In the genomic region with DNA sequence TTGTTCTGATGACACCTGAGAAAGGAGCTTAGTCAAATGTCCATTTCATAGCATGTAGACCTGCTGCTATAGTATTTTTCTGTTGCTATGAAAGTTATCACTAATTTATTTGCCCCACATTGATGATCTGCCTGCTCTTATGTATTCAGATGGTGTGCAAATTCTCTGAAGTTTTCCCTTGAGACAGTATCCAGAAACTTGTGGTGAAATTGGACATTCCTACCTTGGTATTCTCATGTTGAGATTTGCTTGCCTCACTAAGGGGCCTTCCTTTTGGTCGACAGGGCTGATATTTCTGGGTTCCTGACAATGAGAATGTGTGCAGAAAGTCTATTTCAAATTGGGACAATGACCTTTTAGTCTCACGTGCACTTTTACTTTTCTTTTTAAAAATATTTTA, we compare ENCODE assay signal across 22 cellular contexts.
DNase-seq lines count a peak whose midpoint lies in the region; ATAC-seq, FAIRE-seq and TF ChIP-seq lines count a peak whose summit lies in the region.
"Had no signal": no experiment of that assay in that cellular context is flagged by ENCODE, and none has a peak within 500 bp of the region (broad histone marks: within the 10 kb centered on the region; RNA-seq: fewer than 3 reads in every experiment).

No MANE protein-coding gene starts in this region.

- no peak for TF ChIP-seq POLR2A in breast epithelium (IDR thresholded peaks at IDR 0.05)

- BruUV-seq in MCF 10A (replicated peaks; lab: Mats Ljungman, UMichigan) = no TSS peak

- CTCF ChIA-PET in MCF 10A (lab: Yijun Ruan, JAX) = no interaction called here

- H3K36me3 ChIP-seq in breast epithelium = no peaks in the 10 kb centered on the region
- no peaks in the 10 kb centered on the region for H3K36me3 ChIP-seq in keratinocyte (ENCODE audit: control insufficient read depth in 2 of 2, extremely low read depth in 1 of 2, insufficient read depth in 2 of 2, low read length in 2 of 2)
- H3K36me3 ChIP-seq: BLaER1 had no signal

- H3K9me1 ChIP-seq in keratinocyte (ENCODE audit: control insufficient read depth, extremely low read depth, insufficient read depth, low read length) = no peaks in the 10 kb centered on the region

- no peak overlapping the region for H3K4me3 ChIP-seq in breast epithelium
- no peak overlapping the region for H3K4me3 ChIP-seq in cardiac fibroblast (replicated peaks in 1 of 2; ENCODE audit: low read depth in 2 of 2, low read length in 2 of 2)
- H3K4me3 ChIP-seq in keratinocyte (ENCODE audit: control insufficient read depth in 2 of 3, extremely low read depth in 1 of 3, insufficient read depth in 2 of 3, low read depth in 1 of 3, low read length in 3 of 3) = peak overlapping the region in 1 of 3 experiments; percentile 44
- H3K4me3 ChIP-seq: BLaER1 had no signal

- H3K9ac ChIP-seq in keratinocyte (ENCODE audit: control insufficient read depth, extremely low read depth, insufficient read depth, low read length) = no peak overlapping the region
- H3K9ac ChIP-seq: BLaER1, KMS-11 had no signal

- ATAC-seq in activated CD4-positive, CD25-positive, alpha-beta regulatory T cell treated with anti-CD3 and anti-CD28 coated beads, Interleukin-2, amount 50 U/mL, for 24 hours = no peak

- no peaks in the 10 kb centered on the region for H3K27me3 Mint-ChIP-seq in MCF 10A (ENCODE audit: insufficient read depth, unreplicated experiment)
- H3K27me3 Mint-ChIP-seq: CD4-positive, alpha-beta memory T cell had no signal

- no peak overlapping the region for H3K4me3 Mint-ChIP-seq in MCF 10A (ENCODE audit: unreplicated experiment)
- H3K4me3 Mint-ChIP-seq: CD4-positive, alpha-beta memory T cell had no signal

- intact Hi-C loops in MCF 10A (cut with micrococcal nuclease) = no loop called here
- intact Hi-C loops in breast epithelium (cut with DNase I; ENCODE audit: low total_unique reads) = no loop called here

- H3K4me1 Mint-ChIP-seq in MCF 10A (ENCODE audit: insufficient read depth, unreplicated experiment) = peaks cover 19% of the 10 kb centered on the region
- H3K4me1 Mint-ChIP-seq: CD4-positive, alpha-beta memory T cell had no signal

- no peaks in the 10 kb centered on the region for H3K9me3 Mint-ChIP-seq in MCF 10A (ENCODE audit: unreplicated experiment)

- peak overlapping the region; percentile 50 for H2AFZ ChIP-seq in keratinocyte (ENCODE audit: control insufficient read depth, low read length)

- H3K27ac ChIP-seq in breast epithelium (no peak overlapping the region), keratinocyte (ENCODE audit: control insufficient read depth, insufficient read depth, low read length) (peak overlapping the region; percentile 56)
- H3K27ac ChIP-seq: BLaER1, KMS-11 had no signal

- TF ChIP-seq CTCF in MCF 10A (IDR thresholded peaks at IDR 0.05; ENCODE audit: unreplicated experiment) (no peak), breast epithelium (IDR thresholded peaks at IDR 0.05) (no peak), cardiac fibroblast (IDR thresholded peaks at IDR 0.05; ENCODE audit: low read depth, low read length) (no peak), keratinocyte (optimal IDR thresholded peaks at IDR 0.05 in 1 of 3, IDR thresholded peaks at IDR 0.05 in 1 of 3, conservative IDR thresholded peaks at IDR 0.05 in 1 of 3; ENCODE audit: extremely low read depth in 1 of 3, insufficient read depth in 2 of 3, low read length in 3 of 3) (no peak)

- dilution Hi-C loops in keratinocyte (cut with MboI; ENCODE audit: extremely low pct_ligation_motif_present, low sequenced_read_pairs) = no loop called here

- FAIRE-seq in keratinocyte (lab: Jason Lieb, UNC) = no peak
- FAIRE-seq: GM12892, GM18507, H54 had no signal

- H3K27ac Mint-ChIP-seq in MCF 10A (ENCODE audit: low read depth, unreplicated experiment) = peak overlapping the region; percentile 78
- H3K27ac Mint-ChIP-seq: CD4-positive, alpha-beta memory T cell had no signal

- H3K4me2 ChIP-seq in keratinocyte (ENCODE audit: control insufficient read depth, extremely low read depth, insufficient read depth, low read depth, low read length) = peak overlapping the region; percentile 67
- H3K4me2 ChIP-seq: BLaER1, KMS-11 had no signal

- no peaks in the 10 kb centered on the region for H3K36me3 Mint-ChIP-seq in MCF 10A (ENCODE audit: insufficient read depth, unreplicated experiment)
- H3K36me3 Mint-ChIP-seq: CD4-positive, alpha-beta memory T cell had no signal

- H3K79me2 ChIP-seq in keratinocyte (ENCODE audit: control insufficient read depth, insufficient read depth, low read length) = no peaks in the 10 kb centered on the region

- no peaks in the 10 kb centered on the region for H3K27me3 ChIP-seq in breast epithelium
- no peaks in the 10 kb centered on the region for H3K27me3 ChIP-seq in keratinocyte (ENCODE audit: control insufficient read depth, extremely low read depth, insufficient read depth, low read length)
- H3K27me3 ChIP-seq: BLaER1 had no signal

- DNase-seq in MCF 10A (ENCODE audit: unreplicated experiment) (no peak), breast epithelium (ENCODE audit: low spot score in 2 of 2) (no peak), cardiac fibroblast (ENCODE audit: low read depth in 2 of 2) (peak; percentile 19 to 58), keratinocyte (ENCODE audit: low read depth, low spot score) (no peak), NOMO-1 treated with dmso at 0.1 percent for 144 hours (lab: John Stamatoyannopoulos, UW; ENCODE audit: unreplicated experiment) (no peak), AG20443 (ENCODE audit: low spot score) (no peak), DMS114 treated with DMSO at 0.1 percent for 48 hours (lab: John Stamatoyannopoulos, UW; ENCODE audit: unreplicated experiment) (no peak)
- DNase-seq: 8988T; CD4-positive, alpha-beta memory T cell; NCI-H1417; NCI-H187; NCI-H2107; NCI-H510A; NCI-H748 treated with DMSO at 0.1 percent for 48 hours; OCI-M1; SHP77 had no signal

- H3K4me1 ChIP-seq in breast epithelium = no peaks in the 10 kb centered on the region
- peaks cover 14% of the 10 kb centered on the region for H3K4me1 ChIP-seq in keratinocyte (ENCODE audit: control insufficient read depth, extremely low read depth, insufficient read depth, low read length)

- POLR2A ChIA-PET in MCF 10A (lab: Yijun Ruan, JAX) = interaction anchor here (0.9 kb wide), 1 partner anchor 32 kb away, joined by 4 read pairs; no protein-coding TSS in a partner anchor

- H3K9me3 ChIP-seq in breast epithelium = no peaks in the 10 kb centered on the region
- H3K9me3 ChIP-seq in keratinocyte (ENCODE audit: control insufficient read depth, low read depth, low read length) = no peaks in the 10 kb centered on the region
- H3K9me3 ChIP-seq: BLaER1 had no signal

- no peaks in the 10 kb centered on the region for H4K20me1 ChIP-seq in keratinocyte (ENCODE audit: control insufficient read depth, extremely low read depth, insufficient read depth, low read length)
- H4K20me1 ChIP-seq: BLaER1 had no signal

Comparison
In these comparisons a context has a peak if more than half of its experiments do, and no peak if none do; other contexts are left out.
1. DNase-seq: peak in cardiac fibroblast (2 of 2); none in MCF 10A (single experiment), breast epithelium (0 of 2), keratinocyte (single experiment), NOMO-1 treated with dmso at 0.1 percent for 144 hours (single experiment), AG20443 (single experiment) and DMS114 treated with DMSO at 0.1 percent for 48 hours (single experiment).